9 cellular contexts compared by ENCODE assay signal in genomic region chr2:45889053-45889452, GRCh38.
A peak's percentile ranks its signal among the peaks of the same experiment; 100 is the strongest.
DNase-seq lines count a peak whose midpoint lies in the region; ATAC-seq, FAIRE-seq and TF ChIP-seq lines count a peak whose summit lies in the region.
"Had no signal": no experiment of that assay in that cellular context is flagged by ENCODE, and none has a peak within 500 bp of the region (broad histone marks: within the 10 kb centered on the region; RNA-seq: fewer than 3 reads in every experiment).

No MANE protein-coding gene starts in this region.

- intact Hi-C loops in heart right ventricle (cut with DNase I), result loop anchor here in 2 of 10 donors (5.0 to 10.0 kb wide), 2 partner anchors 33 to 64 kb away; no protein-coding TSS in a partner anchor
- intact Hi-C loops in testis (cut with DNase I; ENCODE audit: low total_unique reads), result no loop called here
- intact Hi-C loops in ovary (cut with DNase I), result loop anchor here in 1 of 4 donors (10.0 kb wide), 1 partner anchor 46 kb away; no protein-coding TSS in a partner anchor

- ATAC-seq in GM21619 (IDR thresholded peaks at IDR 0.05; ENCODE audit: unreplicated experiment), result peak; percentile 85
- ATAC-seq in T-cell (replicated peaks in 1 of 4), result peak; percentile 83 to 94 (median 86)
- ATAC-seq in heart right ventricle, result peak in 7 of 8 donors; percentile 37 to 70 (median 53)

- H3K4me3 ChIP-seq in heart right ventricle (no peak overlapping the region), testis (no peak overlapping the region), ovary (no peak overlapping the region)

- DNase-seq in GM12892 (ENCODE audit: insufficient read length) (peak; percentile 38), LHCN-M2 (ENCODE audit: low read depth) (peak; percentile 22), T-cell (peak in 33 of 34 experiments; percentile 4 to 71 (median 39)), heart right ventricle (peak in 1 of 2 donors; percentile 31), testis (peak; percentile 31), ovary (no peak), A172 (ENCODE audit: low spot score) (no peak)

- TF ChIP-seq POLR2A in GM12892 (IDR thresholded peaks at IDR 0.05; ENCODE audit: low read depth, low read length) (no peak), testis (IDR thresholded peaks at IDR 0.05) (no peak), ovary (IDR thresholded peaks at IDR 0.05) (no peak)

- POLR2A ChIA-PET in T-cell (lab: Charles Lee), result no interaction called here

- CTCF ChIA-PET in T-cell (lab: Charles Lee), result interaction anchor here in 1 of 2 donors (0.6 kb wide), 1 partner anchor 239 kb away, joined by 3 read pairs; no protein-coding TSS in a partner anchor

- no peaks in the 10 kb centered on the region for H3K36me3 ChIP-seq in heart right ventricle
- no peaks in the 10 kb centered on the region for H3K36me3 ChIP-seq in testis (ENCODE audit: low read depth, missing control alignments)
- no peaks in the 10 kb centered on the region for H3K36me3 ChIP-seq in ovary

- no peaks in the 10 kb centered on the region for H3K36me3 Mint-ChIP-seq in T-cell

- peaks cover 41 to 65% (median 60%) of the 10 kb centered on the region in 3 donors for H3K4me1 Mint-ChIP-seq in T-cell

- no peaks in the 10 kb centered on the region for H3K9me3 Mint-ChIP-seq in T-cell
- H3K9me3 Mint-ChIP-seq: T-helper 1 cell treated with Interleukin-12 subunit alpha and Interleukin-12 subunit beta and Interleukin-4 antibody, amounts not matched to agents 30 μg/mL and 1 μg/mL, for 36 hours had no signal

- TF ChIP-seq EP300 in ovary (IDR thresholded peaks at IDR 0.05), result no peak

- peaks cover 8 to 98% (median 68%) of the 10 kb centered on the region in 9 donors for H3K4me1 ChIP-seq in heart right ventricle
- peaks cover 27% of the 10 kb centered on the region for H3K4me1 ChIP-seq in testis
- peaks cover 16% of the 10 kb centered on the region for H3K4me1 ChIP-seq in ovary (ENCODE audit: insufficient read depth)

- H3K27me3 ChIP-seq in heart right ventricle, result no peaks in the 10 kb centered on the region
- no peaks in the 10 kb centered on the region for H3K27me3 ChIP-seq in testis
- H3K27me3 ChIP-seq in ovary, result no peaks in the 10 kb centered on the region

- peak in 4 of 9 donors; percentile 4 to 22 (median 6) for TF ChIP-seq CTCF in heart right ventricle (IDR thresholded peaks at IDR 0.05)
- no peak for TF ChIP-seq CTCF in testis (IDR thresholded peaks at IDR 0.05)
- TF ChIP-seq CTCF in ovary (IDR thresholded peaks at IDR 0.05), result no peak

- FAIRE-seq in GM12892 (lab: Jason Lieb, UNC), result peak; percentile 74

- no peaks in the 10 kb centered on the region for H3K27me3 Mint-ChIP-seq in T-cell

- H3K27ac Mint-ChIP-seq in T-cell, result peak overlapping the region in 1 of 2 donors; percentile 18
- H3K27ac Mint-ChIP-seq: T-helper 1 cell treated with Interleukin-12 subunit alpha and Interleukin-12 subunit beta and Interleukin-4 antibody, amounts not matched to agents 30 μg/mL and 1 μg/mL, for 36 hours had no signal

- H3K27ac ChIP-seq in heart right ventricle (no peak overlapping the region), testis (no peak overlapping the region), ovary (no peak overlapping the region)

- peak overlapping the region in 1 of 3 donors; percentile 43 for H3K4me3 Mint-ChIP-seq in T-cell
- H3K4me3 Mint-ChIP-seq: T-helper 1 cell treated with Interleukin-12 subunit alpha and Interleukin-12 subunit beta and Interleukin-4 antibody, amounts not matched to agents 30 μg/mL and 1 μg/mL, for 36 hours had no signal

- H3K9me3 ChIP-seq in heart right ventricle, result no peaks in the 10 kb centered on the region
- no peaks in the 10 kb centered on the region for H3K9me3 ChIP-seq in testis
- no peaks in the 10 kb centered on the region for H3K9me3 ChIP-seq in ovary

- 40 to 52% methylated on average over 8 of the region's 8 CpGs for WGBS in heart right ventricle, 2 donors
- 66 to 69% methylated on average over 8 of the region's 8 CpGs for WGBS in testis, 2 donors
- WGBS in ovary, 3 donors, result 58 to 68% (median 65%) methylated on average over 8 of the region's 8 CpGs

Comparison
In these comparisons a context has a peak if more than half of its experiments do, and no peak if none do; other contexts are left out.
1. DNase-seq: peak in GM12892 (single experiment), LHCN-M2 (single experiment), T-cell (33 of 34) and testis (single experiment); none in ovary (0 of 5) and A172 (single experiment).
2. Peak in every context shown above with its lines, with median percentiles within 50 percentile points of each other: ATAC-seq.